23 cellular contexts compared by ENCODE assay signal in the genomic region with DNA sequence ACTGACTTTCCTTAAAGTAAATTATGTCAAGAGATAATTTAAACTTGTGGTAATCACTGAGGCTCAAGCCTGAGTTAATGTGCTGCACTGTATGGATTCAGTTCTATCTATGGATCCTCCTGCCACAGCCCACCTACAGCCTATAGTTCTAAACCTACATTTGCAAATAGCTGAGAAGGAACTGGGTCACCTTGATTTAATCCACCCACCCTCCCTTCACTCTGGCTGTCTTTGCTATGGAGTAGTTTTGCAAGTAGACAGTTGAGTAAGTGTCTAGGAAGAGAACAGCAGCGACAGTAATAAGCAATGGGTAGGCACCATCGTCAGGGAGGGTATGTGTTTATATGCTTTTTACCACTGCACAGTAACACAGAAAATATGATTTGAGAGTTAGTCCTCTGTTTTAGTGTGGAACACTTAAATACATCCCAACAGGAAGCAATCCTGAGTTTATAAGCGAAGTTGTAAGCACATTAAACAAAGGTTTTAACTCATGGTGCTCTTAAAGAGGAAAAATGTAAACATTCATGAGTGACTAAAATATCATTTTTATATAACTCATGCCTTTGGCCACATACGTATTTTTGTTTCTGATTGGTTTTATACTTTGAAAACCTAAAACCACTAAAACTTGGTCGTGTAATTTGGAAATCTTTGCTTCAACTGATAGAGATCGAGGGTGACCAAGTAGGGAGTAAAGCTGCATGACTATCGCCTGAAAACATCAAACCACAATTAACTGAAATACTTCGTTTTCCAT. TPM values are rescaled to one million over a fixed set of nuclear protein-coding genes. Genes with fewer than 3 reads are reported as not detected.
A peak's percentile ranks its signal among the peaks of the same experiment; 100 is the strongest.
DNase-seq lines count a peak whose midpoint lies in the region; ATAC-seq and TF ChIP-seq lines count a peak whose summit lies in the region.
"Had no signal": no experiment of that assay in that cellular context is flagged by ENCODE, and none has a peak within 500 bp of the region (broad histone marks: within the 10 kb centered on the region; RNA-seq: fewer than 3 reads in every experiment).

No MANE protein-coding gene starts in this region.

- H2AFZ ChIP-seq in GM23338, result no peak overlapping the region
- H2AFZ ChIP-seq in Loucy (ENCODE audit: low read length), result peak overlapping the region; percentile 45; the same call in 1 of the 2 replicates

- H3K4me2 ChIP-seq in GM23338 (no peak overlapping the region), Loucy (ENCODE audit: low read depth, low read length, poor library complexity, severe bottlenecking) (no peak overlapping the region)
- H3K4me2 ChIP-seq: KMS-11 had no signal

- H3K9ac ChIP-seq in Loucy (ENCODE audit: low read depth, low read length, poor library complexity, severe bottlenecking), result no peak overlapping the region
- H3K9ac ChIP-seq: KMS-11 had no signal

- intact Hi-C loops in upper lobe of right lung (cut with DNase I), result no loop called here

- peaks cover 34% of the 10 kb centered on the region; the same call in 2 of the 3 replicates for H3K36me3 Mint-ChIP-seq in GM23338 (ENCODE audit: low read depth)
- H3K36me3 Mint-ChIP-seq: CD4-positive, CD25-positive, alpha-beta regulatory T cell had no signal

- ATAC-seq in GM23338 (no peak), upper lobe of right lung (no peak), GM19324 (IDR thresholded peaks at IDR 0.05; ENCODE audit: low FRiP score, unreplicated experiment) (no peak), HG02884 (IDR thresholded peaks at IDR 0.05; ENCODE audit: unreplicated experiment) (no peak)
- ATAC-seq: GM12878, HCT116 had no signal

- peak overlapping the region; percentile 24 for H3K27ac Mint-ChIP-seq in GM23338
- H3K27ac Mint-ChIP-seq: CD4-positive, CD25-positive, alpha-beta regulatory T cell had no signal

- no peak overlapping the region for H3K4me3 Mint-ChIP-seq in GM23338
- H3K4me3 Mint-ChIP-seq: CD4-positive, CD25-positive, alpha-beta regulatory T cell had no signal

- H3F3A ChIP-seq in GM23338 (replicated peaks; ENCODE audit: low read depth) (no peaks in the 10 kb centered on the region), Loucy (ENCODE audit: low read depth) (no peaks in the 10 kb centered on the region)

- H3K79me2 ChIP-seq in GM23338 (replicated peaks; ENCODE audit: insufficient read depth) (no peaks in the 10 kb centered on the region), Loucy (ENCODE audit: insufficient read depth, low read length) (no peaks in the 10 kb centered on the region)

- no peaks in the 10 kb centered on the region; the same call in 1 of the 2 replicates for H3K36me3 ChIP-seq in GM23338 (ENCODE audit: insufficient read depth)
- no peaks in the 10 kb centered on the region for H3K36me3 ChIP-seq in Loucy (ENCODE audit: insufficient read depth, low read length)
- no peaks in the 10 kb centered on the region for H3K36me3 ChIP-seq in upper lobe of right lung

- no peaks in the 10 kb centered on the region for H4K20me1 ChIP-seq in GM23338 (replicated peaks; ENCODE audit: insufficient read depth)
- no peaks in the 10 kb centered on the region for H4K20me1 ChIP-seq in Loucy (ENCODE audit: insufficient read depth, low read length, poor library complexity, severe bottlenecking)

- H3K9me2 ChIP-seq in GM23338 (ENCODE audit: insufficient read depth), result no peaks in the 10 kb centered on the region
- no peaks in the 10 kb centered on the region for H3K9me2 ChIP-seq in Loucy (replicated peaks; ENCODE audit: low read depth, low read length)

- H3K27ac ChIP-seq in GM23338 (ENCODE audit: low read depth), result no peak overlapping the region
- no peak overlapping the region for H3K27ac ChIP-seq in upper lobe of right lung
- H3K27ac ChIP-seq: KMS-11 had no signal

- H3K27me3 ChIP-seq in GM23338 (ENCODE audit: insufficient read depth) (no peaks in the 10 kb centered on the region), Loucy (ENCODE audit: insufficient read depth, low read length, poor library complexity, severe bottlenecking) (no peaks in the 10 kb centered on the region), upper lobe of right lung (no peaks in the 10 kb centered on the region)

- no peak for TF ChIP-seq CTCF in GM23338 (conservative IDR thresholded peaks at IDR 0.05; ENCODE audit: low read depth in 2 of 2)
- no peak for TF ChIP-seq CTCF in Loucy (conservative IDR thresholded peaks at IDR 0.05; ENCODE audit: low read length)
- TF ChIP-seq CTCF in WI38 (IDR thresholded peaks at IDR 0.05; ENCODE audit: low read depth, low read length), result no peak
- TF ChIP-seq CTCF in fibroblast of villous mesenchyme (IDR thresholded peaks at IDR 0.05; ENCODE audit: insufficient read depth, low read depth, low read length), result no peak
- no peak for TF ChIP-seq CTCF in upper lobe of right lung (IDR thresholded peaks at IDR 0.05)

- H3K27me3 Mint-ChIP-seq in GM23338 (ENCODE audit: insufficient read depth, low read depth, poor library complexity), result no peaks in the 10 kb centered on the region

- H3K4me3 ChIP-seq in GM23338 (no peak overlapping the region), Loucy (ENCODE audit: low read length, poor library complexity, severe bottlenecking) (no peak overlapping the region), WI38 (ENCODE audit: low read depth, low read length) (peak overlapping the region; percentile 7), fibroblast of villous mesenchyme (ENCODE audit: low read depth, low read length) (no peak overlapping the region), upper lobe of right lung (no peak overlapping the region)
- H3K4me3 ChIP-seq: GM12878 had no signal

- DNase-seq in GM23338 (ENCODE audit: low spot score) (no peak), fibroblast of villous mesenchyme (ENCODE audit: low read depth) (peak; percentile 54), NCI-H2029 (lab: John Stamatoyannopoulos, UW) (no peak), upper lobe of right lung (no peak)
- DNase-seq: CD4-positive, CD25-positive, alpha-beta regulatory T cell; DMS79; GOT3; NCI-H1105; NCI-H146; NCI-H2029 treated with DMSO at 0.1 percent for 48 hours; NCI-H226; NCI-H510A treated with DMSO at 0.1 percent for 48 hours; NCI-H748 treated with DMSO at 0.1 percent for 48 hours; SIG-M5 had no signal

- no peaks in the 10 kb centered on the region for H3K9me3 Mint-ChIP-seq in GM23338
- H3K9me3 Mint-ChIP-seq: CD4-positive, CD25-positive, alpha-beta regulatory T cell had no signal

- H3K9me3 ChIP-seq in Loucy (ENCODE audit: insufficient read depth, low read depth, low read length) (no peaks in the 10 kb centered on the region), upper lobe of right lung (no peaks in the 10 kb centered on the region)

- H3K4me1 ChIP-seq in GM23338 (ENCODE audit: insufficient read depth) (peaks cover 19% of the 10 kb centered on the region), Loucy (ENCODE audit: insufficient read depth, low read length, poor library complexity, severe bottlenecking) (peaks cover 4% of the 10 kb centered on the region), upper lobe of right lung (no peaks in the 10 kb centered on the region)

- peaks cover 20% of the 10 kb centered on the region for H3K4me1 Mint-ChIP-seq in GM23338
- H3K4me1 Mint-ChIP-seq: CD4-positive, CD25-positive, alpha-beta regulatory T cell had no signal

TF ChIP-seq in GM23338, 12 proteins besides CTCF, POLR2A, EP300 and RAD21:
- no peak for TF ChIP-seq JUNB (IDR thresholded peaks at IDR 0.05; ENCODE audit: unreplicated experiment)
- TF ChIP-seq, protein P1, sequence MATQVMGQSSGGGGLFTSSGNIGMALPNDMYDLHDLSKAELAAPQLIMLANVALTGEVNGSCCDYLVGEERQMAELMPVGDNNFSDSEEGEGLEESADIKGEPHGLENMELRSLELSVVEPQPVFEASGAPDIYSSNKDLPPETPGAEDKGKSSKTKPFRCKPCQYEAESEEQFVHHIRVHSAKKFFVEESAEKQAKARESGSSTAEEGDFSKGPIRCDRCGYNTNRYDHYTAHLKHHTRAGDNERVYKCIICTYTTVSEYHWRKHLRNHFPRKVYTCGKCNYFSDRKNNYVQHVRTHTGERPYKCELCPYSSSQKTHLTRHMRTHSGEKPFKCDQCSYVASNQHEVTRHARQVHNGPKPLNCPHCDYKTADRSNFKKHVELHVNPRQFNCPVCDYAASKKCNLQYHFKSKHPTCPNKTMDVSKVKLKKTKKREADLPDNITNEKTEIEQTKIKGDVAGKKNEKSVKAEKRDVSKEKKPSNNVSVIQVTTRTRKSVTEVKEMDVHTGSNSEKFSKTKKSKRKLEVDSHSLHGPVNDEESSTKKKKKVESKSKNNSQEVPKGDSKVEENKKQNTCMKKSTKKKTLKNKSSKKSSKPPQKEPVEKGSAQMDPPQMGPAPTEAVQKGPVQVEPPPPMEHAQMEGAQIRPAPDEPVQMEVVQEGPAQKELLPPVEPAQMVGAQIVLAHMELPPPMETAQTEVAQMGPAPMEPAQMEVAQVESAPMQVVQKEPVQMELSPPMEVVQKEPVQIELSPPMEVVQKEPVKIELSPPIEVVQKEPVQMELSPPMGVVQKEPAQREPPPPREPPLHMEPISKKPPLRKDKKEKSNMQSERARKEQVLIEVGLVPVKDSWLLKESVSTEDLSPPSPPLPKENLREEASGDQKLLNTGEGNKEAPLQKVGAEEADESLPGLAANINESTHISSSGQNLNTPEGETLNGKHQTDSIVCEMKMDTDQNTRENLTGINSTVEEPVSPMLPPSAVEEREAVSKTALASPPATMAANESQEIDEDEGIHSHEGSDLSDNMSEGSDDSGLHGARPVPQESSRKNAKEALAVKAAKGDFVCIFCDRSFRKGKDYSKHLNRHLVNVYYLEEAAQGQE (IDR thresholded peaks at IDR 0.05; ENCODE audit: unreplicated experiment), result no peak
- TF ChIP-seq NANOG (IDR thresholded peaks at IDR 0.05; ENCODE audit: borderline replicate concordance), result no peak
- TF ChIP-seq, protein P2, sequence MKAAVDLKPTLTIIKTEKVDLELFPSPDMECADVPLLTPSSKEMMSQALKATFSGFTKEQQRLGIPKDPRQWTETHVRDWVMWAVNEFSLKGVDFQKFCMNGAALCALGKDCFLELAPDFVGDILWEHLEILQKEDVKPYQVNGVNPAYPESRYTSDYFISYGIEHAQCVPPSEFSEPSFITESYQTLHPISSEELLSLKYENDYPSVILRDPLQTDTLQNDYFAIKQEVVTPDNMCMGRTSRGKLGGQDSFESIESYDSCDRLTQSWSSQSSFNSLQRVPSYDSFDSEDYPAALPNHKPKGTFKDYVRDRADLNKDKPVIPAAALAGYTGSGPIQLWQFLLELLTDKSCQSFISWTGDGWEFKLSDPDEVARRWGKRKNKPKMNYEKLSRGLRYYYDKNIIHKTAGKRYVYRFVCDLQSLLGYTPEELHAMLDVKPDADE (IDR thresholded peaks at IDR 0.05), result no peak

RNA-seq across cellular contexts. Expression of a gene that starts 36.3 kb away (rescaled TPM):
- not detected in 2 replicates for total RNA-seq in GM23338 (2014; rRNA removed; shearing (Covaris generic))
- not detected in 2 replicates for polyA plus RNA-seq in GM23338 (2016; fragmentation: Nextera tagmentation; extraction: Ambion mirVana)
- total RNA-seq in fibroblast of villous mesenchyme, result under 0.01 and 0.32 TPM in 2 replicates
- total RNA-seq in upper lobe of right lung, result 0.52 TPM
- total RNA-seq: A673, GM12878 had no signal
- polyA plus RNA-seq: BJ had no signal
